2 cellular contexts compared by ENCODE assay signal in the genomic region with DNA sequence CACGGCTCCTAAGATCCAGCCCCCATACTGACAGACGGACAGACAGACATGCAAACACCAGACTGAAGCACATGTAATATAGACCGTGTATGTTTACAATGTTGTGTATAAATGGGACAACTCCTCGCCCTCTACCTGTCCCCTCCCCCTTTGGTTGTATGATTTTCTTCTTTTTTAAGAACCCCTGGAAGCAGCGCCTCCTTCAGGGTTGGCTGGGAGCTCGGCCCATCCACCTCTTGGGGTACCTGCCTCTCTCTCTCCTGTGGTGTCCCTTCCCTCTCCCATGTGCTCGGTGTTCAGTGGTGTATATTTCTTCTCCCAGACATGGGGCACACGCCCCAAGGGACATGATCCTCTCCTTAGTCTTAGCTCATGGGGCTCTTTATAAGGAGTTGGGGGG.
TF ChIP-seq lines count a peak whose summit lies in the region.

No MANE protein-coding gene starts in this region.

TF ChIP-seq in K562, 482 proteins besides CTCF, POLR2A, EP300 and RAD21:
- no peak for TF ChIP-seq TBP (optimal IDR thresholded peaks at IDR 0.05; ENCODE audit: low read depth, low read length)
- TF ChIP-seq L3MBTL2 (IDR thresholded peaks at IDR 0.05), result no peak
- no peak for TF ChIP-seq CTBP1 (IDR thresholded peaks at IDR 0.05; ENCODE audit: borderline replicate concordance)
- TF ChIP-seq SREBF2 (CRISPR knock-in tag; IDR thresholded peaks at IDR 0.05), result no peak
- TF ChIP-seq, protein P1, sequence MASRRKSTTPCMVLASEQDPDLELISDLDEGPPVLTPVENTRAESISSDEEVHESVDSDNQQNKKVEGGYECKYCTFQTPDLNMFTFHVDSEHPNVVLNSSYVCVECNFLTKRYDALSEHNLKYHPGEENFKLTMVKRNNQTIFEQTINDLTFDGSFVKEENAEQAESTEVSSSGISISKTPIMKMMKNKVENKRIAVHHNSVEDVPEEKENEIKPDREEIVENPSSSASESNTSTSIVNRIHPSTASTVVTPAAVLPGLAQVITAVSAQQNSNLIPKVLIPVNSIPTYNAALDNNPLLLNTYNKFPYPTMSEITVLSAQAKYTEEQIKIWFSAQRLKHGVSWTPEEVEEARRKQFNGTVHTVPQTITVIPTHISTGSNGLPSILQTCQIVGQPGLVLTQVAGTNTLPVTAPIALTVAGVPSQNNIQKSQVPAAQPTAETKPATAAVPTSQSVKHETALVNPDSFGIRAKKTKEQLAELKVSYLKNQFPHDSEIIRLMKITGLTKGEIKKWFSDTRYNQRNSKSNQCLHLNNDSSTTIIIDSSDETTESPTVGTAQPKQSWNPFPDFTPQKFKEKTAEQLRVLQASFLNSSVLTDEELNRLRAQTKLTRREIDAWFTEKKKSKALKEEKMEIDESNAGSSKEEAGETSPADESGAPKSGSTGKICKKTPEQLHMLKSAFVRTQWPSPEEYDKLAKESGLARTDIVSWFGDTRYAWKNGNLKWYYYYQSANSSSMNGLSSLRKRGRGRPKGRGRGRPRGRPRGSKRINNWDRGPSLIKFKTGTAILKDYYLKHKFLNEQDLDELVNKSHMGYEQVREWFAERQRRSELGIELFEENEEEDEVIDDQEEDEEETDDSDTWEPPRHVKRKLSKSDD (conservative IDR thresholded peaks at IDR 0.05; ENCODE audit: low read length), result no peak
- no peak for TF ChIP-seq MTA3 (IDR thresholded peaks at IDR 0.05; ENCODE audit: borderline replicate concordance)
- TF ChIP-seq NR2C1 (IDR thresholded peaks at IDR 0.05), result no peak
- no peak for TF ChIP-seq NR2C1 (tag; IDR thresholded peaks at IDR 0.05)
- TF ChIP-seq ZNF384 (IDR thresholded peaks at IDR 0.05; ENCODE audit: low read depth, low read length), result no peak
- TF ChIP-seq, protein P2, sequence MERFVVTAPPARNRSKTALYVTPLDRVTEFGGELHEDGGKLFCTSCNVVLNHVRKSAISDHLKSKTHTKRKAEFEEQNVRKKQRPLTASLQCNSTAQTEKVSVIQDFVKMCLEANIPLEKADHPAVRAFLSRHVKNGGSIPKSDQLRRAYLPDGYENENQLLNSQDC (CRISPR knock-in tag; IDR thresholded peaks at IDR 0.05), result no peak
- TF ChIP-seq MAFG (tag; conservative IDR thresholded peaks at IDR 0.05), result no peak
- TF ChIP-seq, protein P3, sequence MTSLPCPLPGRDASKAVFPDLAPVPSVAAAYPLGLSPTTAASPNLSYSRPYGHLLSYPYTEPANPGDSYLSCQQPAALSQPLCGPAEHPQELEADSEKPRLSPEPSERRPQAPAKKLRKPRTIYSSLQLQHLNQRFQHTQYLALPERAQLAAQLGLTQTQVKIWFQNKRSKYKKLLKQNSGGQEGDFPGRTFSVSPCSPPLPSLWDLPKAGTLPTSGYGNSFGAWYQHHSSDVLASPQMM (CRISPR knock-in tag; IDR thresholded peaks at IDR 0.05), result no peak
- TF ChIP-seq FOXK1 (CRISPR knock-in tag; IDR thresholded peaks at IDR 0.05; ENCODE audit: borderline replicate concordance), result no peak
- TF ChIP-seq, protein P4, sequence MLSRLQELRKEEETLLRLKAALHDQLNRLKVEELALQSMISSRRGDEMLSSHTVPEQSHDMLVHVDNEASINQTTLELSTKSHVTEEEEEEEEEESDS (CRISPR knock-in tag; IDR thresholded peaks at IDR 0.05), result no peak

TF ChIP-seq in GM12891, 5 proteins besides CTCF, POLR2A, EP300 and RAD21:
- TF ChIP-seq SPI1 (IDR thresholded peaks at IDR 0.05; ENCODE audit: low read depth, low read length) (no peak), POU2F2 (IDR thresholded peaks at IDR 0.05; ENCODE audit: low read depth, low read length) (no peak), TAF1 (IDR thresholded peaks at IDR 0.05; ENCODE audit: low read depth, low read length) (no peak), POLR2AphosphoS5 (IDR thresholded peaks at IDR 0.05; ENCODE audit: low read depth, low read length) (no peak), PAX5 (IDR thresholded peaks at IDR 0.05; ENCODE audit: insufficient read depth, low read length, severe bottlenecking) (no peak)
